10 cellular contexts compared by ENCODE assay signal in the genomic region with DNA sequence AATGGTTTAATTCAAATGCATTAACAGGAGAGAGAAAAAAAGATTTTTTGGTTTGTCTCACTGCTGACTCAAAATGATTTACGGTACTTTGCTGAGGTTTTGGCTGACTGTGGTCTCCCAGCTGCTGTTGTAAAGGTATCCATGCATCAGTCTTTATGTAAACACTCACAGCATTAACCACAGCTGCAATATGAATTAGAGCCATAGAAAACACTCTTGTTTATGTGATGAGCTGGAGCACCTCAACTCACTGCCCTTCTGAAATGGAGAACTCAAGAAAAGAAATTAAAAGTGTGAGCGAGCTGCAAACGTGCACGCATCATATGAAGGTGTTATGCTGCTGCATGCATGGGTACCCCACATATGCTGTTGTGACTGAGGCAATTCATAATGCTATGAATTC.
A peak's percentile ranks its signal among the peaks of the same experiment; 100 is the strongest.
DNase-seq lines count a peak whose midpoint lies in the region; ATAC-seq and TF ChIP-seq lines count a peak whose summit lies in the region.
"Had no signal": no experiment of that assay in that cellular context is flagged by ENCODE, and none has a peak within 500 bp of the region (broad histone marks: within the 10 kb centered on the region; RNA-seq: fewer than 3 reads in every experiment).

No MANE protein-coding gene starts in this region.

- no peak for TF ChIP-seq CTCF in GM06990 (IDR thresholded peaks at IDR 0.05; ENCODE audit: insufficient read depth, low read length, poor library complexity, severe bottlenecking)
- TF ChIP-seq CTCF in A673 (conservative IDR thresholded peaks at IDR 0.05; ENCODE audit: low read depth, low read length) = no peak

- H3K27me3 ChIP-seq in GM06990 (replicated peaks; ENCODE audit: control insufficient read depth, insufficient read depth, low read length) (no peaks in the 10 kb centered on the region), A673 (replicated peaks; ENCODE audit: insufficient read depth, low read depth, low read length, poor library complexity) (peaks cover 34% of the 10 kb centered on the region)

- ATAC-seq in GM21423 (IDR thresholded peaks at IDR 0.05; ENCODE audit: unreplicated experiment) (peak; percentile 60), HG03457 (IDR thresholded peaks at IDR 0.05; ENCODE audit: unreplicated experiment) (peak; percentile 58), HG03571 (IDR thresholded peaks at IDR 0.05; ENCODE audit: unreplicated experiment) (no peak)

- POLR2A ChIA-PET in A673 (lab: Charles Lee; ENCODE audit: low non-redundant PET) = no interaction called here

- DNase-seq in GM06990 (ENCODE audit: extremely low read depth, insufficient read length) (peak; percentile 81), brain pericyte (ENCODE audit: low read depth, low spot score) (peak; percentile 66), NCI-H82 treated with DMSO at 0.1 percent for 48 hours (lab: John Stamatoyannopoulos, UW; ENCODE audit: unreplicated experiment) (no peak), A673 (ENCODE audit: low spot score) (no peak), NCI-H1092 treated with DMSO at 0.1 percent for 48 hours (lab: John Stamatoyannopoulos, UW) (no peak)
- DNase-seq: activated T-cell treated with anti-CD3 and anti-CD28 coated beads for 4 hours; stimulated activated CD4-positive, alpha-beta T cell treated with anti-CD3 and anti-CD28 coated beads, Interleukin-4, amount 100 ng/mL, for 4 hours had no signal

- H3K9me3 ChIP-seq in A673 (ENCODE audit: low read depth, low read length, poor library complexity, severe bottlenecking) = no peaks in the 10 kb centered on the region

- CTCF ChIA-PET in A673 (lab: Charles Lee) = no interaction called here

- BruUV-seq in A673 (replicated peaks; lab: Mats Ljungman, UMichigan) = no TSS peak

- intact Hi-C loops in A673 (cut with micrococcal nuclease; ENCODE audit: unreplicated experiment) = no loop called here

- H3K4me1 ChIP-seq in A673 (ENCODE audit: insufficient read depth, low read length, poor library complexity, severe bottlenecking) = peaks cover 19% of the 10 kb centered on the region

- H3K36me3 ChIP-seq in GM06990 (ENCODE audit: control insufficient read depth, insufficient read depth, low read length) (no peaks in the 10 kb centered on the region; the same call in 1 of the 2 replicates), A673 (ENCODE audit: insufficient read depth, low read length, poor library complexity, severe bottlenecking) (no peaks in the 10 kb centered on the region)

- peak overlapping the region; percentile 15; the same call in 1 of the 2 replicates for H3K4me3 ChIP-seq in GM06990 (replicated peaks; ENCODE audit: low read depth, low read length)
- H3K4me3 ChIP-seq in A673 (ENCODE audit: low read depth, low read length, poor library complexity, severe bottlenecking) = no peak overlapping the region

- H3K27ac ChIP-seq in A673 (ENCODE audit: low read depth, low read length, poor library complexity, severe bottlenecking) = no peak overlapping the region

Comparison
In these comparisons a context has a peak if more than half of its experiments do, and no peak if none do; other contexts are left out.
1. DNase-seq: peak in GM06990 (single experiment) and brain pericyte (single experiment); none in NCI-H82 treated with DMSO at 0.1 percent for 48 hours (single experiment), A673 (single experiment) and NCI-H1092 treated with DMSO at 0.1 percent for 48 hours (single experiment).